In genomic region chr5:81986126-81986525, GRCh38 we compare ENCODE assay signal across 23 cellular contexts. TPM values are rescaled to one million over a fixed set of nuclear protein-coding genes. Genes with fewer than 3 reads are reported as not detected.
A peak's percentile ranks its signal among the peaks of the same experiment; 100 is the strongest.
DNase-seq lines count a peak whose midpoint lies in the region; FAIRE-seq and TF ChIP-seq lines count a peak whose summit lies in the region.
"Had no signal": no experiment of that assay in that cellular context is flagged by ENCODE, and none has a peak within 500 bp of the region (broad histone marks: within the 10 kb centered on the region; RNA-seq: fewer than 3 reads in every experiment).

No MANE protein-coding gene starts in this region.

- no peak for FAIRE-seq in astrocyte (lab: Jason Lieb, UNC)
- FAIRE-seq: A549, D721Med, G401.6, GM12892, H1 had no signal

- peak; percentile 9 for DNase-seq in A172 (ENCODE audit: low spot score)
- DNase-seq in H4 (ENCODE audit: low spot score), result peak; percentile 12
- peak; percentile 72 for DNase-seq in astrocyte (ENCODE audit: low read depth)
- DNase-seq in NCI-H146 treated with DMSO at 0.1 percent for 48 hours (lab: John Stamatoyannopoulos, UW; ENCODE audit: unreplicated experiment), result no peak
- DNase-seq in RWPE1 (ENCODE audit: low spot score), result no peak
- no peak for DNase-seq in immature natural killer cell
- DNase-seq: ACHN; AML-193; BE2C; CD4-positive, alpha-beta T cell; CD8-positive, alpha-beta memory T cell; DMS 273 treated with DMSO at 0.1 percent for 48 hours; DMS79; GM23248; H9 had no signal

- H3K4me3 ChIP-seq in astrocyte (ENCODE audit: insufficient read depth, low read depth, low read length), result no peak overlapping the region
- H3K4me3 ChIP-seq: A549; BLaER1 treated with 17β-estradiol and CSF1 and Interleukin-3, amounts not matched to agents 10 nM and 100 nM; GM23248 had no signal

- TF ChIP-seq CTCF in astrocyte (IDR thresholded peaks at IDR 0.05; ENCODE audit: insufficient read depth, low read depth, low read length) (no peak), RWPE1 (conservative IDR thresholded peaks at IDR 0.05; ENCODE audit: low read depth) (no peak)

- no peak overlapping the region for H3K4me2 ChIP-seq in astrocyte (ENCODE audit: low read length)
- H3K4me2 ChIP-seq: A549; BLaER1 treated with 17β-estradiol and CSF1 and Interleukin-3, amounts not matched to agents 10 nM and 100 nM had no signal

- no peaks in the 10 kb centered on the region for H3K27me3 Mint-ChIP-seq in astrocyte (ENCODE audit: low read depth, unreplicated experiment)
- peaks cover 0 to 1% (median 0%) of the 10 kb centered on the region in 3 donors for H3K27me3 Mint-ChIP-seq in immature natural killer cell (ENCODE audit: low read depth in 3 of 3)
- H3K27me3 Mint-ChIP-seq: CD4-positive, alpha-beta T cell; CD8-positive, alpha-beta memory T cell had no signal

- no peak overlapping the region for H2AFZ ChIP-seq in astrocyte (ENCODE audit: low read depth, low read length)
- H2AFZ ChIP-seq: GM23248 had no signal

- H3K9ac ChIP-seq in astrocyte (ENCODE audit: low read length), result no peak overlapping the region
- H3K9ac ChIP-seq: BLaER1 treated with 17β-estradiol and CSF1 and Interleukin-3, amounts not matched to agents 10 nM and 100 nM; GM23248 had no signal

- no peaks in the 10 kb centered on the region for H3K4me1 ChIP-seq in astrocyte (ENCODE audit: insufficient read depth, low read length)
- H3K4me1 ChIP-seq: A549, BE2C had no signal

- H3K27ac Mint-ChIP-seq in astrocyte (ENCODE audit: unreplicated experiment) (no peak overlapping the region), immature natural killer cell (no peak overlapping the region)
- H3K27ac Mint-ChIP-seq: CD14-positive monocyte; CD4-positive, alpha-beta T cell; H9 had no signal

- H3K36me3 ChIP-seq in astrocyte (ENCODE audit: insufficient read depth, low read length), result peaks cover 2% of the 10 kb centered on the region
- H3K36me3 ChIP-seq: BE2C had no signal

- H3K27ac ChIP-seq in astrocyte (ENCODE audit: low read depth, low read length) (no peak overlapping the region), RWPE1 (no peak overlapping the region)
- H3K27ac ChIP-seq: 22Rv1; A549; BLaER1 treated with 17β-estradiol and CSF1 and Interleukin-3, amounts not matched to agents 10 nM and 100 nM; GM23248 had no signal

- peaks cover 2% of the 10 kb centered on the region for H3K9me3 Mint-ChIP-seq in astrocyte (ENCODE audit: unreplicated experiment)
- H3K9me3 Mint-ChIP-seq in immature natural killer cell, result no peaks in the 10 kb centered on the region
- H3K9me3 Mint-ChIP-seq: CD8-positive, alpha-beta memory T cell had no signal

- CTCF ChIA-PET in RWPE1 (lab: Yijun Ruan, JAX), result no interaction called here

- H3K9me3 ChIP-seq in astrocyte (ENCODE audit: insufficient read depth, low read depth, low read length), result no peaks in the 10 kb centered on the region
- H3K9me3 ChIP-seq: A549, BE2C had no signal

- H3K79me2 ChIP-seq in astrocyte (ENCODE audit: insufficient read depth, low read length), result no peaks in the 10 kb centered on the region

- H3K4me3 Mint-ChIP-seq in astrocyte (ENCODE audit: unreplicated experiment) (no peak overlapping the region), immature natural killer cell (no peak overlapping the region)
- H3K4me3 Mint-ChIP-seq: CD14-positive monocyte; CD4-positive, alpha-beta T cell; CD8-positive, alpha-beta memory T cell; H9 had no signal

- no peaks in the 10 kb centered on the region for H3K27me3 ChIP-seq in astrocyte (ENCODE audit: insufficient read depth, low read length)
- H3K27me3 ChIP-seq: BE2C; BLaER1 treated with 17β-estradiol and CSF1 and Interleukin-3, amounts not matched to agents 10 nM and 100 nM had no signal

- peaks cover 3% of the 10 kb centered on the region for H3K36me3 Mint-ChIP-seq in astrocyte (ENCODE audit: low read depth, unreplicated experiment)
- H3K36me3 Mint-ChIP-seq in immature natural killer cell, result peaks cover 16 to 24% (median 21%) of the 10 kb centered on the region in 3 donors

- H4K20me1 ChIP-seq in astrocyte (ENCODE audit: insufficient read depth, low read length), result no peaks in the 10 kb centered on the region
- H4K20me1 ChIP-seq: BLaER1 treated with 17β-estradiol and CSF1 and Interleukin-3, amounts not matched to agents 10 nM and 100 nM had no signal

- H3K4me1 Mint-ChIP-seq in astrocyte (ENCODE audit: low read depth, unreplicated experiment), result peaks cover 1% of the 10 kb centered on the region
- no peaks in the 10 kb centered on the region for H3K4me1 Mint-ChIP-seq in immature natural killer cell

- POLR2A ChIA-PET in RWPE1 (lab: Yijun Ruan, JAX; ENCODE audit: low non-redundant PET), result interaction anchor here (0.6 kb wide), 1 partner anchor 10 kb away, joined by 3 read pairs; no protein-coding TSS in a partner anchor

RNA-seq across cellular contexts. Expression of gene ATG10, which starts 14.3 kb away (rescaled TPM):
- 11.5 and 17.0 TPM in 2 replicates for total RNA-seq in A172 (2014; rRNA removed; shearing (Covaris generic))
- 5.8 and 15.1 TPM in 2 replicates for total RNA-seq in H4 (2014; rRNA removed; shearing (Covaris generic))
- 4.3 and 4.6 TPM in 2 replicates for total RNA-seq in astrocyte
- polyA plus RNA-seq in immature natural killer cell, result 10 to 100 TPM; 11.1 to 14.4 (median 12.5) TPM

Comparison
In these comparisons a context has a peak if more than half of its experiments do, and no peak if none do; other contexts are left out.
1. DNase-seq: peak in A172 (single experiment), H4 (single experiment) and astrocyte (single experiment); none in NCI-H146 treated with DMSO at 0.1 percent for 48 hours (single experiment), RWPE1 (single experiment) and immature natural killer cell (0 of 3).